Comparison of ENCODE assay signal across 1 cellular context in the genomic region with DNA sequence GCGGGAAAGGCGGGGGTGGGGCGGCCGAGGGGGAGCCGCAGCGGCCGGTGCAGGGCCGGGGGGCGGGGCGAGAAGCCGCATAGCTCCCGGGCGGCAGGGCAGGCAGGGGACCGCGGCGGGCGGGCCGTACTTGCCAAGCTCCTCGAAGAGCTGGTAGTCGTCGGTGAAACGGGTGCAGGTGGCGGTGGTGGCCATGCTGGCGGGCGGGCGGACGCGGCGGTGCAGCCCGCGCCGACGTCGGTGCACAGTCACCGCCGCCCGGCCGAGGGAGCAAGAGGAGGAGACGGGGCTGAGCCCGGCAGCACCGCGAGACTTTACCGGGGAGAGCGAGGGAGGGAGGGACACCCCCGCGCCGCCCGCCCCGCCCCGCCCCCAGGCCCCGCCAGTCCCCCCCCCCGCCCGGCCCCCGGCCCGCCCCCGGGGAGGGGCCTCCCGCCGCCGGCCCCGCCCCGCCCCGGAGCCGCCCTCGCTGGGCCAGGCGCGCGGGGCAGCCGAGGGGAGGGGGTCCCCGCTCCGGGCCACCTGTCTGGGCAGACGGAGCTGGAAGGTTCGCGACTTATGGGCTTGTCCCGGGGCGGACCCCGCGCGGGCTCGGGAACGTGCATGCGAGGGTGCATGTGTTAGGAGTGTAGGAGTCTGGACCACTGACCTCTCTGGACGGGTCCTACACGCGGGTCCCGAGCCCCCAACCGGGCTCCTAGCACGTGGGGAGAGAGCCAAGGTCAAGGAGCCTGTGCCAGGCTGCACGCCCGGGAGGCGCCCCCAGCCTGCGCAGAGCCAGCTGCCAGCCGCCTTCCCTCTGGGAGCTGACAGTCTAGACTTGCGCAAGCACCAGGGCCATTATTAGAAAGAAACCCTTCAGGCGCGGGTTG.
TF ChIP-seq lines count a peak whose summit lies in the region.

A gene (minus strand): TSS at position 289 of the 872 bp plus-strand sequence. CDS start 94 bp downstream, at position 195.

TF ChIP-seq in GM23338, 12 proteins besides CTCF, POLR2A, EP300 and RAD21 (continued from another document):
- TF ChIP-seq, protein P1, sequence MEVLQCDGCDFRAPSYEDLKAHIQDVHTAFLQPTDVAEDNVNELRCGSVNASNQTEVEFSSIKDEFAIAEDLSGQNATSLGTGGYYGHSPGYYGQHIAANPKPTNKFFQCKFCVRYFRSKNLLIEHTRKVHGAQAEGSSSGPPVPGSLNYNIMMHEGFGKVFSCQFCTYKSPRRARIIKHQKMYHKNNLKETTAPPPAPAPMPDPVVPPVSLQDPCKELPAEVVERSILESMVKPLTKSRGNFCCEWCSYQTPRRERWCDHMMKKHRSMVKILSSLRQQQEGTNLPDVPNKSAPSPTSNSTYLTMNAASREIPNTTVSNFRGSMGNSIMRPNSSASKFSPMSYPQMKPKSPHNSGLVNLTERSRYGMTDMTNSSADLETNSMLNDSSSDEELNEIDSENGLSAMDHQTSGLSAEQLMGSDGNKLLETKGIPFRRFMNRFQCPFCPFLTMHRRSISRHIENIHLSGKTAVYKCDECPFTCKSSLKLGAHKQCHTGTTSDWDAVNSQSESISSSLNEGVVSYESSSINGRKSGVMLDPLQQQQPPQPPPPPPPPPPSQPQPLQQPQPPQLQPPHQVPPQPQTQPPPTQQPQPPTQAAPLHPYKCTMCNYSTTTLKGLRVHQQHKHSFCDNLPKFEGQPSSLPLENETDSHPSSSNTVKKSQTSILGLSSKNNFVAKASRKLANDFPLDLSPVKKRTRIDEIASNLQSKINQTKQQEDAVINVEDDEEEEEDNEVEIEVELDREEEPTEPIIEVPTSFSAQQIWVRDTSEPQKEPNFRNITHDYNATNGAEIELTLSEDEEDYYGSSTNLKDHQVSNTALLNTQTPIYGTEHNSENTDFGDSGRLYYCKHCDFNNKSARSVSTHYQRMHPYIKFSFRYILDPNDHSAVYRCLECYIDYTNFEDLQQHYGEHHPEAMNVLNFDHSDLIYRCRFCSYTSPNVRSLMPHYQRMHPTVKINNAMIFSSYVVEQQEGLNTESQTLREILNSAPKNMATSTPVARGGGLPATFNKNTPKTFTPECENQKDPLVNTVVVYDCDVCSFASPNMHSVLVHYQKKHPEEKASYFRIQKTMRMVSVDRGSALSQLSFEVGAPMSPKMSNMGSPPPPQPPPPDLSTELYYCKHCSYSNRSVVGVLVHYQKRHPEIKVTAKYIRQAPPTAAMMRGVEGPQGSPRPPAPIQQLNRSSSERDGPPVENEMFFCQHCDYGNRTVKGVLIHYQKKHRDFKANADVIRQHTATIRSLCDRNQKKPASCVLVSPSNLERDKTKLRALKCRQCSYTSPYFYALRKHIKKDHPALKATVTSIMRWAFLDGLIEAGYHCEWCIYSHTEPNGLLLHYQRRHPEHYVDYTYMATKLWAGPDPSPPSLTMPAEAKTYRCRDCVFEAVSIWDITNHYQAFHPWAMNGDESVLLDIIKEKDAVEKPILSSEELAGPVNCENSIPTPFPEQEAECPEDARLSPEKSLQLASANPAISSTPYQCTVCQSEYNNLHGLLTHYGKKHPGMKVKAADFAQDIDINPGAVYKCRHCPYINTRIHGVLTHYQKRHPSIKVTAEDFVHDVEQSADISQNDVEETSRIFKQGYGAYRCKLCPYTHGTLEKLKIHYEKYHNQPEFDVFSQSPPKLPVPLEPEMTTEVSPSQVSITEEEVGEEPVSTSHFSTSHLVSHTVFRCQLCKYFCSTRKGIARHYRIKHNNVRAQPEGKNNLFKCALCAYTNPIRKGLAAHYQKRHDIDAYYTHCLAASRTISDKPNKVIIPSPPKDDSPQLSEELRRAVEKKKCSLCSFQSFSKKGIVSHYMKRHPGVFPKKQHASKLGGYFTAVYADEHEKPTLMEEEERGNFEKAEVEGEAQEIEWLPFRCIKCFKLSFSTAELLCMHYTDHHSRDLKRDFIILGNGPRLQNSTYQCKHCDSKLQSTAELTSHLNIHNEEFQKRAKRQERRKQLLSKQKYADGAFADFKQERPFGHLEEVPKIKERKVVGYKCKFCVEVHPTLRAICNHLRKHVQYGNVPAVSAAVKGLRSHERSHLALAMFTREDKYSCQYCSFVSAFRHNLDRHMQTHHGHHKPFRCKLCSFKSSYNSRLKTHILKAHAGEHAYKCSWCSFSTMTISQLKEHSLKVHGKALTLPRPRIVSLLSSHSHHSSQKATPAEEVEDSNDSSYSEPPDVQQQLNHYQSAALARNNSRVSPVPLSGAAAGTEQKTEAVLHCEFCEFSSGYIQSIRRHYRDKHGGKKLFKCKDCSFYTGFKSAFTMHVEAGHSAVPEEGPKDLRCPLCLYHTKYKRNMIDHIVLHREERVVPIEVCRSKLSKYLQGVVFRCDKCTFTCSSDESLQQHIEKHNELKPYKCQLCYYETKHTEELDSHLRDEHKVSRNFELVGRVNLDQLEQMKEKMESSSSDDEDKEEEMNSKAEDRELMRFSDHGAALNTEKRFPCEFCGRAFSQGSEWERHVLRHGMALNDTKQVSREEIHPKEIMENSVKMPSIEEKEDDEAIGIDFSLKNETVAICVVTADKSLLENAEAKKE (CRISPR knock-in tag; IDR thresholded peaks at IDR 0.05): no peak
- no peak for TF ChIP-seq STAT1 (IDR thresholded peaks at IDR 0.05; ENCODE audit: unreplicated experiment)
- peak; percentile 57 for TF ChIP-seq POLR2AphosphoS5 (IDR thresholded peaks at IDR 0.05; ENCODE audit: low read depth)
- TF ChIP-seq, protein P2, sequence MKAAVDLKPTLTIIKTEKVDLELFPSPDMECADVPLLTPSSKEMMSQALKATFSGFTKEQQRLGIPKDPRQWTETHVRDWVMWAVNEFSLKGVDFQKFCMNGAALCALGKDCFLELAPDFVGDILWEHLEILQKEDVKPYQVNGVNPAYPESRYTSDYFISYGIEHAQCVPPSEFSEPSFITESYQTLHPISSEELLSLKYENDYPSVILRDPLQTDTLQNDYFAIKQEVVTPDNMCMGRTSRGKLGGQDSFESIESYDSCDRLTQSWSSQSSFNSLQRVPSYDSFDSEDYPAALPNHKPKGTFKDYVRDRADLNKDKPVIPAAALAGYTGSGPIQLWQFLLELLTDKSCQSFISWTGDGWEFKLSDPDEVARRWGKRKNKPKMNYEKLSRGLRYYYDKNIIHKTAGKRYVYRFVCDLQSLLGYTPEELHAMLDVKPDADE (IDR thresholded peaks at IDR 0.05): no peak
